In the genomic region with DNA sequence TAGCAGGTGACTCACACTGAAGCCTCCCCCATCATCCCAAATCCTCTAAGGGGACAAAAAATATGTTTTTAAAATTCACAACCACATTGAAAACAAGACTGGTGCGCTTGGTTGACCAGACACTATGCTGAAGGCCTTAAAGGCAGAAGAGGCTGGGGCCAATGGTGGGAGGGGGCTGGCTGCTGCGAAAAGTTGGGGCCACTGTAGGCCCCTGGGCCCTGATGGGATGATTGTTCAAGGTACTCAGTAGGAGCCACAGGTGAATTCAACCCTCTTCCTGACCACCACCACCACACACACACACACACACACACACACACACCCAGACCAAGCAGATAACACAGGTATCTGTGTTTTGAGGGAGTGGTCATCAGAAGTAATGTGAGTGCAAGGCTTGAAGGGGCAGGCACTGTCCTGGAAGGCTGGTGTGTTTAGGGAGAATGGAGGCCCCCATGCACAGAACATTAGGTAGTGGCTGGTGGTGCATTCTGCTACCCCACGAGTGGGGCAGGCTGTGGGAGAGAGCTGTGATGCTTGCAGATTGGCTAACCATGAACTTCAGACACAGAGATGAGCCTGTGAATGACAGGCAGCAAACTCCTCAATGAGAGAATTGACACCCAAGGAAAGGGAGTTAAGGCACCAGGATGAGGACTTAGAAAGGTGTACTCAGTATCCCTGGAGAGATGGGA, we compare ENCODE assay signal across 21 cellular contexts. TPM values are rescaled to one million over a fixed set of nuclear protein-coding genes. Genes with fewer than 3 reads are reported as not detected.
DNase-seq lines count a peak whose midpoint lies in the region; TF ChIP-seq lines count a peak whose summit lies in the region.
"Had no signal": no experiment of that assay in that cellular context is flagged by ENCODE, and none has a peak within 500 bp of the region (broad histone marks: within the 10 kb centered on the region; RNA-seq: fewer than 3 reads in every experiment).

No MANE protein-coding gene starts in this region.

- peaks cover 0 to 22% (median 8%) of the 10 kb centered on the region in 6 donors for H3K4me1 ChIP-seq in spleen

- H3K27me3 Mint-ChIP-seq in glutamatergic neuron (ENCODE audit: unreplicated experiment) = peaks cover 5% of the 10 kb centered on the region
- no peaks in the 10 kb centered on the region for H3K27me3 Mint-ChIP-seq in activated naive CD4-positive, alpha-beta T cell treated with anti-CD3 and anti-CD28 coated beads for 36 hours (ENCODE audit: low read depth)

- H3K36me3 ChIP-seq in spleen = no peaks in the 10 kb centered on the region

- H3K4me3 Mint-ChIP-seq in glutamatergic neuron (ENCODE audit: unreplicated experiment) = no peak overlapping the region
- H3K4me3 Mint-ChIP-seq in activated naive CD4-positive, alpha-beta T cell treated with anti-CD3 and anti-CD28 coated beads for 36 hours = no peak overlapping the region
- H3K4me3 Mint-ChIP-seq: CD8-positive, alpha-beta T cell; H9; HFFc6 had no signal

- CTCF ChIA-PET in activated naive CD4-positive, alpha-beta T cell treated with anti-CD3 and anti-CD28 coated beads for 36 hours (lab: Charles Lee) = interaction anchor here (1.2 to 5.5 kb wide), 2 partner anchors 255 to 284 kb away, joined by 4 to 63 read pairs; no protein-coding TSS in a partner anchor

- peaks cover 29% of the 10 kb centered on the region for H3K36me3 Mint-ChIP-seq in glutamatergic neuron (ENCODE audit: unreplicated experiment)
- H3K36me3 Mint-ChIP-seq in activated naive CD4-positive, alpha-beta T cell treated with anti-CD3 and anti-CD28 coated beads for 36 hours (ENCODE audit: low read depth) = no peaks in the 10 kb centered on the region
- H3K36me3 Mint-ChIP-seq: CD8-positive, alpha-beta T cell had no signal

- H3K9me3 Mint-ChIP-seq in glutamatergic neuron (ENCODE audit: unreplicated experiment) = peaks cover 12% of the 10 kb centered on the region
- H3K9me3 Mint-ChIP-seq in activated naive CD4-positive, alpha-beta T cell treated with anti-CD3 and anti-CD28 coated beads for 36 hours = peaks cover 8% of the 10 kb centered on the region

- no peaks in the 10 kb centered on the region for H3K27me3 ChIP-seq in spleen (replicated peaks in 1 of 7)

- 66 to 73% (median 71%) methylated on average over 3 of the region's 3 CpGs for WGBS in spleen, 5 donors

- intact Hi-C loops in spleen (cut with DNase I; ENCODE audit: low total_unique reads) = loop anchor here (5.0 kb wide), 2 partner anchors 79 to 209 kb away; no protein-coding TSS in a partner anchor
- intact Hi-C loops in activated naive CD4-positive, alpha-beta T cell treated with anti-CD3 and anti-CD28 coated beads for 36 hours (cut with micrococcal nuclease) = no loop called here

- TF ChIP-seq CTCF in glutamatergic neuron (IDR thresholded peaks at IDR 0.05; ENCODE audit: partially characterized antibody, unreplicated experiment) (no peak), spleen (IDR thresholded peaks at IDR 0.05 in 8 of 11, conservative IDR thresholded peaks at IDR 0.05 in 3 of 11) (no peak)

- H3K4me1 Mint-ChIP-seq in glutamatergic neuron (ENCODE audit: low read depth, unreplicated experiment) = peaks cover 16% of the 10 kb centered on the region
- no peaks in the 10 kb centered on the region for H3K4me1 Mint-ChIP-seq in activated naive CD4-positive, alpha-beta T cell treated with anti-CD3 and anti-CD28 coated beads for 36 hours (ENCODE audit: low read depth)

- H3K27ac Mint-ChIP-seq in glutamatergic neuron (ENCODE audit: unreplicated experiment) = peak overlapping the region; percentile 10
- H3K27ac Mint-ChIP-seq in activated naive CD4-positive, alpha-beta T cell treated with anti-CD3 and anti-CD28 coated beads for 36 hours = no peak overlapping the region
- H3K27ac Mint-ChIP-seq: CD8-positive, alpha-beta T cell; H9; HFFc6 had no signal

- peak; percentile 42 for DNase-seq in activated effector memory CD4-positive, alpha-beta T cell treated with anti-CD3 and anti-CD28 coated beads, Interleukin-2, amount 50 U/mL, for 16 hours
- DNase-seq in activated effector memory CD4-positive, alpha-beta T cell treated with Interleukin-2 at 50 U/mL for 16 hours = no peak
- DNase-seq in D341Med (ENCODE audit: low spot score) (peak; percentile 1), glutamatergic neuron (no peak), spleen (peak; percentile 51), NCI-H2196 treated with DMSO at 0.1 percent for 48 hours (lab: John Stamatoyannopoulos, UW; ENCODE audit: unreplicated experiment) (no peak)
- no peak for DNase-seq in activated naive CD4-positive, alpha-beta T cell treated with anti-CD3 and anti-CD28 coated beads for 36 hours
- DNase-seq: 8988T; AML-193; C1 segment of cervical spinal cord; CD8-positive, alpha-beta T cell; GDM1; GM23248; H9; HFFc6; Karpas-422; NCI-H1694; NCI-H2081; NCI-H2171; NCI-H524 treated with DMSO at 0.1 percent for 48 hours; OCI-M1 had no signal

- no peak overlapping the region for H3K4me3 ChIP-seq in spleen
- H3K4me3 ChIP-seq: GM23248 had no signal

- peak overlapping the region in 5 of 8 donors; percentile 5 to 62 (median 44) for H3K27ac ChIP-seq in spleen
- H3K27ac ChIP-seq: GM23248 had no signal

- TF ChIP-seq POLR2A in spleen (IDR thresholded peaks at IDR 0.05) = no peak

- H3K9me3 ChIP-seq in spleen = peaks cover 0 to 19% (median 0%) of the 10 kb centered on the region in 8 donors

RNA-seq across cellular contexts. Expression of a gene that starts 55.0 kb away (rescaled TPM):
- total RNA-seq in glutamatergic neuron (ENCODE audit: unreplicated experiment) (8.2 TPM), spleen (1 to 10 TPM; 1.9 to 3.6 (median 2.8) TPM)
- polyA plus RNA-seq in spleen = 1 to 10 TPM; 1.2 to 2.6 (median 2.1) TPM
- total RNA-seq in activated naive CD4-positive, alpha-beta T cell treated with anti-CD3 and anti-CD28 coated beads for 36 hours = 1 to 10 TPM; 7.7 to 8.1 TPM

Comparison
In these comparisons a context has a peak if more than half of its experiments do, and no peak if none do; other contexts are left out.
1. DNase-seq: peak in activated effector memory CD4-positive, alpha-beta T cell treated with anti-CD3 and anti-CD28 coated beads, Interleukin-2, amount 50 U/mL, for 16 hours (single experiment), D341Med (single experiment) and spleen (single experiment); none in activated effector memory CD4-positive, alpha-beta T cell treated with Interleukin-2 at 50 U/mL for 16 hours (single experiment), glutamatergic neuron (single experiment), NCI-H2196 treated with DMSO at 0.1 percent for 48 hours (single experiment) and activated naive CD4-positive, alpha-beta T cell treated with anti-CD3 and anti-CD28 coated beads for 36 hours (single experiment).